8 cellular contexts compared by ENCODE assay signal in the genomic region with DNA sequence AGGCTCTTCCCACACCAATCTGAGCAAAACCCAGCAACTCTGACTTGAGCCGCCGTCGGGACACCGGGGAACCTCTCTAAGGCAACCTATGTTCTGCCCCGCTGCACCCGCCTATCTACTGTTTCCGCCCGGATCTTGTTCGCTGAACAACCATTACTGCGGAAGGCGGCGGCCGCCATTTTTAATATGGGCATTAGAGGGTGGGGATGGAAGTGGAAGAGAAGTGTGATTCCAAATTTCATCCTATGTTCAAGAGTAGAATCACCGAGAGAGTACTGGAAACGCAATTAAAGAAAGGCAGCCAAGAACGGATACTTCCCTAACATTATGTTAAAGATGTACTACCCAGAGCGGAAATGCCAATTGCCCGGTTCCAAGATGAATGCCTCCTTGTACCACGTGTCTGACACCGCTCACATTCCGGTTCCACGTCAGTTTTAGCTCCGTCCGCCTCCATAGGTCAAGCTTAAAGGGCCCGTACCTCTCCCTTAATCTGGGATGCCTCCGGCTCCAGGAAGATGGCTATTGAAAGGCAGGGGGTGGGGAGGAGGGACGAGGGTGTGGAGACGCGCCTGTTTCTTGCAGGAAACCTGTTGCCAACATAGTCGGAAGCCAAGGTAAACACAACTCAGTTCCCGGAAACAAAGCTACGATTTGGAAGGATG. TPM values are rescaled to one million over a fixed set of nuclear protein-coding genes. Genes with fewer than 3 reads are reported as not detected.
DNase-seq lines count a peak whose midpoint lies in the region; ATAC-seq and TF ChIP-seq lines count a peak whose summit lies in the region.

TSS of gene DPAGT1 (minus strand) at position 95 of the 665 bp plus-strand sequence. CDS start 198 bp downstream, outside the sequence.

- peaks cover 2% of the 10 kb centered on the region for H3K36me3 ChIP-seq in kidney epithelial cell (ENCODE audit: control insufficient read depth, insufficient read depth, low read length)

- ATAC-seq in GM19043 (IDR thresholded peaks at IDR 0.05; ENCODE audit: low read depth, unreplicated experiment), result peak; percentile 82
- ATAC-seq in HG03432 (IDR thresholded peaks at IDR 0.05; ENCODE audit: unreplicated experiment), result peak; percentile 80

- peak within 1 kb of the TSS; percentile 83 for H3K4me3 ChIP-seq in choroid plexus epithelial cell (ENCODE audit: low read depth, low read length)
- H3K4me3 ChIP-seq in kidney epithelial cell (ENCODE audit: low read depth, low read length), result peak within 1 kb of the TSS; percentile 76

- H3K27me3 ChIP-seq in kidney epithelial cell (ENCODE audit: control insufficient read depth, insufficient read depth, low read length), result no peaks in the 10 kb centered on the region

- TF ChIP-seq CTCF in AG09319 (IDR thresholded peaks at IDR 0.05; ENCODE audit: low read depth, low read length) (no peak), choroid plexus epithelial cell (conservative IDR thresholded peaks at IDR 0.05; ENCODE audit: low read depth, low read length) (no peak), kidney epithelial cell (IDR thresholded peaks at IDR 0.05; ENCODE audit: insufficient read depth, low read length, poor library complexity, severe bottlenecking) (no peak)

- DNase-seq in AG09319 (ENCODE audit: extremely low read depth, low read depth) (peak; percentile 89), NCI-H510A (lab: John Stamatoyannopoulos, UW) (peak; percentile 92), choroid plexus epithelial cell (ENCODE audit: low read depth) (peak; percentile 98), kidney epithelial cell (ENCODE audit: low read depth) (peak; percentile 85)
- peak; percentile 74 to 81 for DNase-seq in activated CD4-positive, alpha-beta T cell treated with anti-CD3 and anti-CD28 coated beads for 24 hours (ENCODE audit: low read depth in 2 of 2)
- peak; percentile 91 for DNase-seq in stimulated activated CD4-positive, alpha-beta T cell treated with anti-CD3 and anti-CD28 coated beads, Interleukin-15, amount 100 ng/mL, for 24 hours

RNA-seq across cellular contexts. Expression of gene DPAGT1, which starts in this region (rescaled TPM):
- 16.4 and 26.6 TPM in 2 replicates for total RNA-seq in kidney epithelial cell

Comparison
In these comparisons a context has a peak if more than half of its experiments do, and no peak if none do; other contexts are left out.
1. Peak in every context shown above with its lines: DNase-seq, ATAC-seq and H3K4me3 ChIP-seq.